13 cellular contexts compared by ENCODE assay signal in genomic region chr4:119493419-119493818, GRCh38.
DNase-seq lines count a peak whose midpoint lies in the region; ATAC-seq, FAIRE-seq and TF ChIP-seq lines count a peak whose summit lies in the region.
"Had no signal": no experiment of that assay in that cellular context is flagged by ENCODE, and none has a peak within 500 bp of the region (broad histone marks: within the 10 kb centered on the region; RNA-seq: fewer than 3 reads in every experiment).

No MANE protein-coding gene starts in this region.

- H3K27ac ChIP-seq in GM23248 (no peak overlapping the region), kidney (ENCODE audit: low read depth in 2 of 2, low read length in 2 of 2) (no peak overlapping the region), H9 (ENCODE audit: insufficient read length, low read depth, low read length) (no peak overlapping the region)
- H3K27ac ChIP-seq: HL-60 had no signal

- DNase-seq in AML-193 (lab: John Stamatoyannopoulos, UW), result peak; percentile 8 to 43
- DNase-seq in GM23248, result peak; percentile 42
- DNase-seq in T-helper 17 cell, result no peak
- no peak for DNase-seq in kidney
- DNase-seq in islet precursor cell, result no peak
- no peak for DNase-seq in NCI-H2227 treated with DMSO at 0.1 percent for 48 hours (lab: John Stamatoyannopoulos, UW)
- DNase-seq in H9, result no peak
- DNase-seq: activated T-cell treated with anti-CD3 and anti-CD28 coated beads, Interleukin-2, amount 50 U/mL, for 48 hours; NCI-H510A treated with DMSO at 0.1 percent for 48 hours; nephron progenitor cell had no signal

- no peak overlapping the region for H2BK20ac ChIP-seq in H9 (ENCODE audit: low read depth, low read length, poor library complexity, severe bottlenecking)

- H3K36me3 ChIP-seq in GM23248 (ENCODE audit: low read depth) (peaks cover 30% of the 10 kb centered on the region; the same call in 1 of the 2 replicates), kidney (ENCODE audit: control insufficient read depth in 1 of 2, insufficient read depth in 2 of 2, low read length in 2 of 2) (peaks cover 4 to 15% of the 10 kb centered on the region in 2 donors)

- H3T11ph ChIP-seq in H9 (ENCODE audit: low read length), result no peak overlapping the region

- H3K4me1 ChIP-seq in GM23248 (ENCODE audit: insufficient read depth), result no peaks in the 10 kb centered on the region
- H3K4me1 ChIP-seq in kidney (ENCODE audit: control insufficient read depth in 1 of 2, insufficient read depth in 1 of 2, low read depth in 1 of 2, low read length in 2 of 2), result no peaks in the 10 kb centered on the region
- H3K4me1 ChIP-seq in H9 (ENCODE audit: insufficient read depth, low read length), result no peaks in the 10 kb centered on the region

- H2BK15ac ChIP-seq in H9 (ENCODE audit: low read depth, low read length), result no peak overlapping the region

- no peaks in the 10 kb centered on the region for H3K9me3 Mint-ChIP-seq in H9
- H3K9me3 Mint-ChIP-seq: nephron progenitor cell had no signal

- H3K14ac ChIP-seq in H9 (ENCODE audit: insufficient read depth, low read length), result no peak overlapping the region

- H4K5ac ChIP-seq in H9 (ENCODE audit: insufficient read length, low read depth, low read length), result no peak overlapping the region

- 100% methylated on average over 1 of the region's 1 CpG for WGBS in GM23248 (ENCODE audit: low coverage in 1 of 2, low lambda C conversion rate in 2 of 2, missing lambda C conversion rate in 2 of 2), 2 experiments
- no CpG with 5 or more reads among the region's 1 CpG for WGBS in H9 (ENCODE audit: extremely low coverage, insufficient read length, low lambda C conversion rate)

- no peaks in the 10 kb centered on the region for H3K9me2 ChIP-seq in GM23248 (ENCODE audit: insufficient read depth)

- H3F3A ChIP-seq in GM23248 (ENCODE audit: insufficient read depth), result no peaks in the 10 kb centered on the region

- H3K36me3 Mint-ChIP-seq in T-helper 17 cell (ENCODE audit: low read depth), result peaks cover 2% of the 10 kb centered on the region
- peaks cover 1 to 24% (median 18%) of the 10 kb centered on the region in 3 experiments; a peak in 6 of 7 replicates for H3K36me3 Mint-ChIP-seq in H9 (ENCODE audit: insufficient read depth in 1 of 3, low read depth in 3 of 3)

- H4K20me1 ChIP-seq in GM23248 (ENCODE audit: insufficient read depth), result no peaks in the 10 kb centered on the region
- no peaks in the 10 kb centered on the region for H4K20me1 ChIP-seq in H9 (ENCODE audit: control insufficient read depth, insufficient read depth, insufficient read length)

- H4K8ac ChIP-seq in H9 (replicated peaks; ENCODE audit: insufficient read length, low read depth, low read length), result no peak overlapping the region

- no peaks in the 10 kb centered on the region for H3K79me1 ChIP-seq in H9 (ENCODE audit: insufficient read depth, low read depth, low read length, poor library complexity, severe bottlenecking)

- no peak for ATAC-seq in T-helper 17 cell
- no peak for ATAC-seq in HG02938 (IDR thresholded peaks at IDR 0.05; ENCODE audit: unreplicated experiment)

- no peaks in the 10 kb centered on the region for H3K79me2 ChIP-seq in GM23248 (ENCODE audit: insufficient read depth)
- H3K79me2 ChIP-seq in H9 (ENCODE audit: insufficient read depth, low read length), result no peaks in the 10 kb centered on the region

- H3K27ac Mint-ChIP-seq in T-helper 17 cell (peak overlapping the region; percentile 9), H9 (no peak overlapping the region)
- H3K27ac Mint-ChIP-seq: nephron progenitor cell had no signal

- H2AK5ac ChIP-seq in H9 (ENCODE audit: insufficient read length, low read length), result no peak overlapping the region

- intact Hi-C loops in kidney (cut with DNase I), result no loop called here

- peak; percentile 83 for FAIRE-seq in kidney (lab: Jason Lieb, UNC)
- FAIRE-seq: H1 had no signal

- H2AFZ ChIP-seq in GM23248 (no peak overlapping the region), H9 (ENCODE audit: low read length) (no peak overlapping the region)

- H3K23ac ChIP-seq in H9 (ENCODE audit: insufficient read length, low read depth, low read length), result no peak overlapping the region

- H3K4me2 ChIP-seq in GM23248 (ENCODE audit: unreplicated experiment), result no peak overlapping the region
- H3K4me2 ChIP-seq in H9 (ENCODE audit: insufficient read depth, insufficient read length, low read length), result no peak overlapping the region

- H3K4ac ChIP-seq in H9 (ENCODE audit: low read depth, low read length), result no peak overlapping the region

- no peaks in the 10 kb centered on the region for H3K27me3 Mint-ChIP-seq in T-helper 17 cell
- no peaks in the 10 kb centered on the region for H3K27me3 Mint-ChIP-seq in H9 (ENCODE audit: low read depth)

- no peak overlapping the region for H4K91ac ChIP-seq in H9 (ENCODE audit: insufficient read length, low read depth, low read length)

- no peak overlapping the region for H2BK12ac ChIP-seq in H9 (ENCODE audit: insufficient read length, low read depth, low read length)

- no peak overlapping the region for H3K9ac ChIP-seq in GM23248
- no peak overlapping the region for H3K9ac ChIP-seq in kidney (ENCODE audit: low read length in 2 of 2)
- no peak overlapping the region for H3K9ac ChIP-seq in H9 (ENCODE audit: extremely low read depth, insufficient read length, low read length)

- no peak overlapping the region for H3K18ac ChIP-seq in H9 (ENCODE audit: insufficient read length, low read depth, low read length)

- in situ Hi-C loops in GM23248 (cut with MboI), result no loop called here

- no peak overlapping the region for H2BK120ac ChIP-seq in H9 (ENCODE audit: low read depth, low read length, poor library complexity, severe bottlenecking)

- H3K9me3 ChIP-seq in GM23248 (ENCODE audit: low read depth), result no peaks in the 10 kb centered on the region
- no peaks in the 10 kb centered on the region for H3K9me3 ChIP-seq in T-helper 17 cell (ENCODE audit: control insufficient read depth, low read length, poor library complexity, severe bottlenecking)
- no peaks in the 10 kb centered on the region for H3K9me3 ChIP-seq in kidney (ENCODE audit: control insufficient read depth in 1 of 2, low read length in 2 of 2)
- H3K9me3 ChIP-seq in H9 (ENCODE audit: control insufficient read depth, low read depth, low read length), result no peaks in the 10 kb centered on the region

- H3K27me3 ChIP-seq in GM23248 (replicated peaks; ENCODE audit: insufficient read depth), result no peaks in the 10 kb centered on the region
- H3K27me3 ChIP-seq in H9 (ENCODE audit: insufficient read depth, low read length), result no peaks in the 10 kb centered on the region

- TF ChIP-seq CTCF in kidney (IDR thresholded peaks at IDR 0.05; ENCODE audit: borderline replicate concordance, extremely low read depth, insufficient read depth), result peak; percentile 24
- TF ChIP-seq CTCF in H9 (conservative IDR thresholded peaks at IDR 0.05), result no peak

- no peak overlapping the region for H3K56ac ChIP-seq in H9 (ENCODE audit: insufficient read length, low read depth, low read length)

- H3K4me1 Mint-ChIP-seq in T-helper 17 cell (peaks cover 3% of the 10 kb centered on the region), H9 (no peaks in the 10 kb centered on the region)

- no peak overlapping the region for H3K4me3 Mint-ChIP-seq in T-helper 17 cell
- no peak overlapping the region for H3K4me3 Mint-ChIP-seq in H9
- H3K4me3 Mint-ChIP-seq: nephron progenitor cell had no signal

- H3K4me3 ChIP-seq in GM23248 (no peak overlapping the region), kidney (ENCODE audit: low read length in 2 of 2) (no peak overlapping the region)

- no peaks in the 10 kb centered on the region for H3K23me2 ChIP-seq in H9 (ENCODE audit: insufficient read length, low read depth, low read length, poor library complexity, severe bottlenecking)

- no peak overlapping the region for H2BK5ac ChIP-seq in H9 (ENCODE audit: insufficient read length, low read length)

Comparison
In these comparisons a context has a peak if more than half of its experiments do, and no peak if none do; other contexts are left out.
1. DNase-seq: peak in AML-193 (2 of 2) and GM23248 (single experiment); none in T-helper 17 cell (0 of 3), kidney (single experiment), islet precursor cell (single experiment), NCI-H2227 treated with DMSO at 0.1 percent for 48 hours (single experiment) and H9 (single experiment).